ENCODE assay signal across 14 cellular contexts in genomic region chr2:164948540-164948939, GRCh38.
"Had no signal": no experiment of that assay in that cellular context is flagged by ENCODE, and none has a peak within 500 bp of the region (broad histone marks: within the 10 kb centered on the region; RNA-seq: fewer than 3 reads in every experiment).

No MANE protein-coding gene starts in this region.

- H3K4me3 ChIP-seq: dorsolateral prefrontal cortex, sigmoid colon, transverse colon had no signal

- DNase-seq: activated effector memory CD4-positive, alpha-beta T cell treated with Interleukin-2 at 50 U/mL for 16 hours; activated T-cell treated with anti-CD3 and anti-CD28 coated beads, Interleukin-2, amount 50 U/mL, for 1 hour; amygdala; dorsolateral prefrontal cortex; hypothalamus; left colon; sigmoid colon; stimulated activated CD4-positive, alpha-beta T cell treated with anti-CD3 and anti-CD28 coated beads, Interleukin-2, amount 100 ng/mL, for 24 hours; stimulated activated naive CD4-positive, alpha-beta T cell; substantia nigra; T-helper 1 cell; transverse colon had no signal

- H3K4me3 Mint-ChIP-seq: activated naive CD4-positive, alpha-beta T cell treated with anti-CD3 and anti-CD28 coated beads, Interleukin-2, amount 50 U/mL, for 24 hours had no signal

- H3K27ac Mint-ChIP-seq: activated naive CD4-positive, alpha-beta T cell treated with anti-CD3 and anti-CD28 coated beads, Interleukin-2, amount 50 U/mL, for 24 hours had no signal

- H3K27ac ChIP-seq: dorsolateral prefrontal cortex, sigmoid colon, transverse colon had no signal

- H3K9me3 Mint-ChIP-seq: activated naive CD4-positive, alpha-beta T cell treated with anti-CD3 and anti-CD28 coated beads, Interleukin-2, amount 50 U/mL, for 24 hours had no signal

- H3K4me1 Mint-ChIP-seq: activated naive CD4-positive, alpha-beta T cell treated with anti-CD3 and anti-CD28 coated beads, Interleukin-2, amount 50 U/mL, for 24 hours had no signal

- H3K4me1 ChIP-seq: sigmoid colon, transverse colon had no signal

- H3K9me3 ChIP-seq: sigmoid colon, transverse colon had no signal

- ATAC-seq: esophagus mucosa, left colon had no signal

- H3K36me3 Mint-ChIP-seq: activated naive CD4-positive, alpha-beta T cell treated with anti-CD3 and anti-CD28 coated beads, Interleukin-2, amount 50 U/mL, for 24 hours had no signal

- H3K36me3 ChIP-seq: sigmoid colon, transverse colon had no signal
